ENCODE assay signal across 26 cellular contexts in genomic region chr14:20846560-20846959, GRCh38. TPM values are rescaled to one million over a fixed set of nuclear protein-coding genes. Genes with fewer than 3 reads are reported as not detected.
A peak's percentile ranks its signal among the peaks of the same experiment; 100 is the strongest.
DNase-seq lines count a peak whose midpoint lies in the region; ATAC-seq and TF ChIP-seq lines count a peak whose summit lies in the region.
"Had no signal": no experiment of that assay in that cellular context is flagged by ENCODE, and none has a peak within 500 bp of the region (broad histone marks: within the 10 kb centered on the region; RNA-seq: fewer than 3 reads in every experiment).

No MANE protein-coding gene starts in this region.

- no peaks in the 10 kb centered on the region for H3K36me3 ChIP-seq in PC-9 (ENCODE audit: low read depth)
- H3K36me3 ChIP-seq: BLaER1 had no signal

- no peak for TF ChIP-seq CTCF in CD14-positive monocyte (IDR thresholded peaks at IDR 0.05)
- no peak for TF ChIP-seq CTCF in nephron progenitor cell (IDR thresholded peaks at IDR 0.05)
- no peak for TF ChIP-seq CTCF in PC-9 (conservative IDR thresholded peaks at IDR 0.05)

- H3K9me3 Mint-ChIP-seq in CD14-positive monocyte: peaks cover 0 to 6% (median 0%) of the 10 kb centered on the region in 7 donors
- H3K9me3 Mint-ChIP-seq in nephron progenitor cell: no peaks in the 10 kb centered on the region
- no peaks in the 10 kb centered on the region for H3K9me3 Mint-ChIP-seq in activated naive CD4-positive, alpha-beta T cell treated with anti-CD3 and anti-CD28 coated beads, Interleukin-2, amount 10 ng/mL, durations not matched to agents 7 days and 5 days
- H3K9me3 Mint-ChIP-seq: CD8-positive, alpha-beta memory T cell had no signal

- no peak for DNase-seq in CD14-positive monocyte (ENCODE audit: low spot score)
- peak; percentile 66 for DNase-seq in MV-4-11 (lab: John Stamatoyannopoulos, UW)
- DNase-seq in SKM-1 treated with dmso at 0.1 percent for 144 hours (lab: John Stamatoyannopoulos, UW; ENCODE audit: unreplicated experiment): peak; percentile 24
- DNase-seq in nephron progenitor cell: no peak
- DNase-seq in activated naive CD4-positive, alpha-beta T cell treated with anti-CD3 and anti-CD28 coated beads, Interleukin-2, amount 10 ng/mL, durations not matched to agents 7 days and 5 days: no peak
- DNase-seq in activated CD4-positive, alpha-beta T cell treated with anti-CD3 and anti-CD28 coated beads, Interleukin-2, amount 50 U/mL, for 4 hours: no peak
- DNase-seq in PC-9: no peak
- DNase-seq: Calu3; CD8-positive, alpha-beta memory T cell; GOT3; HCEC 1CT; KBM-7; MM.1S; NCI-H1694; NCI-H2081 treated with DMSO at 0.1 percent for 48 hours; NCI-H2171 treated with DMSO at 0.1 percent for 48 hours; NCI-H446; NCI-H526 had no signal

- H3K27me3 ChIP-seq in PC-9 (ENCODE audit: insufficient read depth, low read depth): no peaks in the 10 kb centered on the region
- H3K27me3 ChIP-seq: BLaER1 had no signal

- H3K4me3 Mint-ChIP-seq in CD14-positive monocyte (peak overlapping the region; percentile 64 to 77), nephron progenitor cell (no peak overlapping the region)
- no peak overlapping the region for H3K4me3 Mint-ChIP-seq in activated naive CD4-positive, alpha-beta T cell treated with anti-CD3 and anti-CD28 coated beads, Interleukin-2, amount 10 ng/mL, durations not matched to agents 7 days and 5 days
- H3K4me3 Mint-ChIP-seq: CD8-positive, alpha-beta memory T cell had no signal

- intact Hi-C loops in CD14-positive monocyte (cut with micrococcal nuclease): loop anchor here in 1 of 2 donors (10.0 kb wide), 1 partner anchor 62 kb away; the partner anchor contains the start of gene RNASE6
- intact Hi-C loops in PC-9 (cut with micrococcal nuclease; ENCODE audit: unreplicated experiment): no loop called here

- no peaks in the 10 kb centered on the region for H3K79me2 ChIP-seq in PC-9 (ENCODE audit: low read depth)

- H3K36me3 Mint-ChIP-seq in CD14-positive monocyte (peaks cover 0 to 2% of the 10 kb centered on the region in 2 donors), nephron progenitor cell (ENCODE audit: low read depth) (no peaks in the 10 kb centered on the region)
- no peaks in the 10 kb centered on the region for H3K36me3 Mint-ChIP-seq in activated naive CD4-positive, alpha-beta T cell treated with anti-CD3 and anti-CD28 coated beads, Interleukin-2, amount 10 ng/mL, durations not matched to agents 7 days and 5 days
- H3K36me3 Mint-ChIP-seq: CD8-positive, alpha-beta memory T cell had no signal

- H3K27ac Mint-ChIP-seq in CD14-positive monocyte (peak overlapping the region; percentile 72 to 89 (median 76)), nephron progenitor cell (peak overlapping the region; percentile 63)
- H3K27ac Mint-ChIP-seq in activated naive CD4-positive, alpha-beta T cell treated with anti-CD3 and anti-CD28 coated beads, Interleukin-2, amount 10 ng/mL, durations not matched to agents 7 days and 5 days: no peak overlapping the region
- H3K27ac Mint-ChIP-seq: CD8-positive, alpha-beta memory T cell had no signal

- H3K27ac ChIP-seq in PC-9: no peak overlapping the region
- H3K27ac ChIP-seq: BLaER1, HL-60 had no signal

- H3F3A ChIP-seq in PC-9 (ENCODE audit: insufficient read depth, low read depth): peaks cover 10% of the 10 kb centered on the region; the same call in 1 of the 2 replicates

- no peak for ATAC-seq in GM18505 (IDR thresholded peaks at IDR 0.05; ENCODE audit: unreplicated experiment)
- ATAC-seq: Panc1 had no signal

- H2AFZ ChIP-seq in PC-9: no peak overlapping the region

- H3K4me2 ChIP-seq in PC-9: no peak overlapping the region
- H3K4me2 ChIP-seq: BLaER1 had no signal

- CTCF ChIA-PET in activated naive CD4-positive, alpha-beta T cell treated with anti-CD3 and anti-CD28 coated beads, Interleukin-2, amount 10 ng/mL, durations not matched to agents 7 days and 5 days (lab: Charles Lee): no interaction called here
- CTCF ChIA-PET in PC-9 (lab: Charles Lee): interaction anchor here (0.5 kb wide), 1 partner anchor 10 kb away, joined by 3 read pairs; no protein-coding TSS in a partner anchor

- H3K9me2 ChIP-seq in PC-9 (ENCODE audit: insufficient read depth): no peaks in the 10 kb centered on the region

- H3K27me3 Mint-ChIP-seq in CD14-positive monocyte (ENCODE audit: low read depth in 3 of 3): peaks cover 0 to 3% (median 2%) of the 10 kb centered on the region in 3 donors
- peaks cover 8% of the 10 kb centered on the region for H3K27me3 Mint-ChIP-seq in nephron progenitor cell (ENCODE audit: low read depth, poor library complexity)
- H3K27me3 Mint-ChIP-seq in activated naive CD4-positive, alpha-beta T cell treated with anti-CD3 and anti-CD28 coated beads, Interleukin-2, amount 10 ng/mL, durations not matched to agents 7 days and 5 days: peaks cover 13% of the 10 kb centered on the region

- no peaks in the 10 kb centered on the region for H3K9me3 ChIP-seq in PC-9 (ENCODE audit: insufficient read depth, low read depth)
- H3K9me3 ChIP-seq: BLaER1 had no signal

- peaks cover 18% of the 10 kb centered on the region for H3K4me1 ChIP-seq in PC-9 (replicated peaks; ENCODE audit: insufficient read depth)
- H3K4me1 ChIP-seq: BLaER1 had no signal

- POLR2A ChIA-PET in PC-9 (lab: Charles Lee; ENCODE audit: unreplicated experiment): no interaction called here

- no TSS peak for BruUV-seq in PC-9 (replicated peaks; lab: Mats Ljungman, UMichigan)

- H4K20me1 ChIP-seq in PC-9 (ENCODE audit: insufficient read depth): no peaks in the 10 kb centered on the region
- H4K20me1 ChIP-seq: BLaER1 had no signal

- no peak overlapping the region for H3K4me3 ChIP-seq in PC-9
- H3K4me3 ChIP-seq: BLaER1 had no signal

- H3K4me1 Mint-ChIP-seq in CD14-positive monocyte: peaks cover 35% of the 10 kb centered on the region
- H3K4me1 Mint-ChIP-seq in nephron progenitor cell: peaks cover 15% of the 10 kb centered on the region
- H3K4me1 Mint-ChIP-seq in activated naive CD4-positive, alpha-beta T cell treated with anti-CD3 and anti-CD28 coated beads, Interleukin-2, amount 10 ng/mL, durations not matched to agents 7 days and 5 days: no peaks in the 10 kb centered on the region
- H3K4me1 Mint-ChIP-seq: CD8-positive, alpha-beta memory T cell had no signal

- TF ChIP-seq POLR2A in GM18505 (IDR thresholded peaks at IDR 0.05; ENCODE audit: borderline replicate concordance, extremely low read depth, insufficient read depth, insufficient read length): no peak

RNA-seq across cellular contexts. Expression of gene RNASE1, which starts 43.9 kb away (rescaled TPM):
- 100 to 1,000 TPM in 1 of 2 donors, 10 to 100 TPM in 1; 11.3 to 191 TPM for polyA plus RNA-seq in CD14-positive monocyte
- total RNA-seq in PC-9 (2021): 32.2 and 47.4 TPM in 2 replicates
- total RNA-seq: A673 had no signal
- polyA plus RNA-seq: CD8-positive, alpha-beta memory T cell had no signal

RNA-seq across cellular contexts. Expression of gene RNASE3, which starts 44.6 kb away (rescaled TPM):
- polyA plus RNA-seq in CD14-positive monocyte: 10 to 100 TPM in 1 of 2 donors, 1 to 10 TPM in 1; 8.4 to 13.8 TPM
- not detected in 2 replicates for total RNA-seq in PC-9 (2021)
- total RNA-seq: A673; Calu3; CD8-positive, alpha-beta memory T cell; Daoy; HT-29; SK-MEL-5 had no signal
- polyA plus RNA-seq: CD8-positive, alpha-beta memory T cell had no signal

Comparison
In these comparisons a context has a peak if more than half of its experiments do, and no peak if none do; other contexts are left out.
1. DNase-seq: peak in MV-4-11 (single experiment) and SKM-1 treated with dmso at 0.1 percent for 144 hours (single experiment); none in CD14-positive monocyte (single experiment), nephron progenitor cell (single experiment), activated naive CD4-positive, alpha-beta T cell treated with anti-CD3 and anti-CD28 coated beads, Interleukin-2, amount 10 ng/mL, durations not matched to agents 7 days and 5 days (single experiment), activated CD4-positive, alpha-beta T cell treated with anti-CD3 and anti-CD28 coated beads, Interleukin-2, amount 50 U/mL, for 4 hours (0 of 2) and PC-9 (0 of 2).
2. H3K4me3 Mint-ChIP-seq: peak in CD14-positive monocyte (2 of 2); none in nephron progenitor cell (single experiment) and activated naive CD4-positive, alpha-beta T cell treated with anti-CD3 and anti-CD28 coated beads, Interleukin-2, amount 10 ng/mL, durations not matched to agents 7 days and 5 days (single experiment).